11 cellular contexts compared by ENCODE assay signal in the genomic region with DNA sequence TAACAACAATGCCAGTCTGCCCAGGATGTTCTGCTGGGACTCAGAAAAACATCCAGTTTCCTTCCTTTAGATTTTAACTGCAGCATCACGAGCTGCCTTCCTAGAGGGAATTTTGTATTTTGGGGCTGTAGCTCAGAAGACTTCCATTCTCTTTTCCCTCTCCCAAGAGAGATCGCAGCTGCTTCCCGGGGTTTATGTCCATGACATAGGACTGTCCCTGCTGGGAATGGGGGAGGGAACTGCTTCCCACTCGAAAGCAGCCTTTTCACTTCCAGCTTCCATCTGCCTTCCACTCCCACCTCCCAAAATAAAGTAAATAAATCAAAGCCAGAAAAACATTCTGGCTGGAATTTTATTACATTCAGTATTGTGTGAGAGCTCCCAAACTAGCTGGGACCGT. TPM values are rescaled to one million over a fixed set of nuclear protein-coding genes. Genes with fewer than 3 reads are reported as not detected.
DNase-seq lines count a peak whose midpoint lies in the region; ATAC-seq, FAIRE-seq and TF ChIP-seq lines count a peak whose summit lies in the region.
"Had no signal": no experiment of that assay in that cellular context is flagged by ENCODE, and none has a peak within 500 bp of the region (broad histone marks: within the 10 kb centered on the region; RNA-seq: fewer than 3 reads in every experiment).

No MANE protein-coding gene starts in this region.

- H3K27me3 Mint-ChIP-seq in Caco-2 (ENCODE audit: insufficient read depth, unreplicated experiment) (no peaks in the 10 kb centered on the region), astrocyte (ENCODE audit: low read depth, unreplicated experiment) (no peaks in the 10 kb centered on the region), endodermal cell (ENCODE audit: insufficient read depth) (no peaks in the 10 kb centered on the region)
- H3K27me3 Mint-ChIP-seq: activated CD4-positive, alpha-beta T cell treated with anti-CD3 and anti-CD28 coated beads, Interleukin-2, amount 10 ng/mL, durations not matched to agents 7 days and 5 days had no signal

- H3K9ac ChIP-seq in astrocyte (ENCODE audit: low read length) (peak overlapping the region; percentile 67), iPS-20b (ENCODE audit: low read depth, low read length) (0 out of 2 replicates have a peak overlapping the region, but pooled peaks have one; percentile 10), skeletal muscle satellite cell (ENCODE audit: low read depth, low read length) (peak overlapping the region; percentile 55), endodermal cell (ENCODE audit: extremely low read depth, low read length, poor library complexity, severe bottlenecking) (no peak overlapping the region)

- POLR2A ChIA-PET in Caco-2 (lab: Charles Lee), result interaction anchor here (1.1 kb wide), 1 partner anchor 53 kb away, joined by 3 read pairs; no protein-coding TSS in a partner anchor

- H3K36me3 Mint-ChIP-seq in Caco-2 (ENCODE audit: insufficient read depth, unreplicated experiment) (peaks cover 5% of the 10 kb centered on the region), astrocyte (ENCODE audit: low read depth, unreplicated experiment) (peaks cover 5% of the 10 kb centered on the region), endodermal cell (ENCODE audit: low read depth) (no peaks in the 10 kb centered on the region)

- H3K79me2 ChIP-seq in astrocyte (ENCODE audit: insufficient read depth, low read length), result peaks cover 98% of the 10 kb centered on the region

- no peaks in the 10 kb centered on the region for H3K27me3 ChIP-seq in Caco-2 (replicated peaks; ENCODE audit: control insufficient read depth, insufficient read depth, low read length)
- no peaks in the 10 kb centered on the region for H3K27me3 ChIP-seq in astrocyte (ENCODE audit: insufficient read depth, low read length)
- no peaks in the 10 kb centered on the region for H3K27me3 ChIP-seq in iPS-20b (ENCODE audit: insufficient read depth, low read length)
- no peaks in the 10 kb centered on the region for H3K27me3 ChIP-seq in skeletal muscle satellite cell (ENCODE audit: control insufficient read depth, insufficient read depth, low read length)
- no peaks in the 10 kb centered on the region for H3K27me3 ChIP-seq in endodermal cell (ENCODE audit: control insufficient read depth, insufficient read depth, low read length, poor library complexity, severe bottlenecking)

- H3K4me3 Mint-ChIP-seq in Caco-2 (ENCODE audit: unreplicated experiment), result no peak overlapping the region
- no peak overlapping the region for H3K4me3 Mint-ChIP-seq in astrocyte (ENCODE audit: unreplicated experiment)
- H3K4me3 Mint-ChIP-seq in endodermal cell, result no peak overlapping the region
- H3K4me3 Mint-ChIP-seq: activated CD4-positive, alpha-beta T cell treated with anti-CD3 and anti-CD28 coated beads, Interleukin-2, amount 10 ng/mL, durations not matched to agents 7 days and 5 days had no signal

- ATAC-seq in HG03432 (IDR thresholded peaks at IDR 0.05; ENCODE audit: unreplicated experiment) (no peak), mucosa of descending colon (no peak)

- CTCF ChIA-PET in Caco-2 (lab: Charles Lee), result interaction anchor here (0.8 to 1.0 kb wide), 2 partner anchors 50 to 371 kb away, joined by 3 to 4 read pairs; no protein-coding TSS in a partner anchor

- no peaks in the 10 kb centered on the region for H4K20me1 ChIP-seq in astrocyte (ENCODE audit: insufficient read depth, low read length)

- H2AFZ ChIP-seq in astrocyte (ENCODE audit: low read depth, low read length), result no peak overlapping the region

- BruUV-seq in Caco-2 (replicated peaks; lab: Mats Ljungman, UMichigan), result no TSS peak

- intact Hi-C loops in Caco-2 (cut with micrococcal nuclease; ENCODE audit: unreplicated experiment), result no loop called here
- intact Hi-C loops in mucosa of descending colon (cut with DNase I, micrococcal nuclease), result loop anchor here in 1 of 2 donors (10.0 kb wide), 1 partner anchor 232 kb away; no protein-coding TSS in a partner anchor

- DNase-seq in Caco-2 (no peak), astrocyte (ENCODE audit: low read depth) (peak; percentile 26), anterior cingulate cortex (lab: John Stamatoyannopoulos, UW) (no peak), mucosa of descending colon (no peak), endodermal cell (no peak)
- DNase-seq: activated CD4-positive, alpha-beta T cell treated with anti-CD3 and anti-CD28 coated beads, Interleukin-2, amount 10 ng/mL, durations not matched to agents 7 days and 5 days; activated effector memory CD4-positive, alpha-beta T cell treated with anti-CD3 and anti-CD28 coated beads, Interleukin-2, amount 50 U/mL, for 16 hours; NCI-H526 treated with DMSO at 0.1 percent for 48 hours had no signal

- 67 to 70% methylated on average over 2 to 5 of the region's 5 CpGs for WGBS in endodermal cell (ENCODE audit: insufficient coverage in 1 of 2, insufficient read length in 1 of 2), 2 experiments

- H3K4me1 Mint-ChIP-seq in Caco-2 (ENCODE audit: low read depth, unreplicated experiment) (peaks cover 36% of the 10 kb centered on the region), astrocyte (ENCODE audit: low read depth, unreplicated experiment) (peaks cover 74% of the 10 kb centered on the region), endodermal cell (peaks cover 19% of the 10 kb centered on the region)

- H3K9me3 ChIP-seq in Caco-2 (no peaks in the 10 kb centered on the region), astrocyte (ENCODE audit: insufficient read depth, low read depth, low read length) (no peaks in the 10 kb centered on the region), iPS-20b (ENCODE audit: insufficient read depth, low read depth, low read length) (no peaks in the 10 kb centered on the region), skeletal muscle satellite cell (replicated peaks; ENCODE audit: low read length) (no peaks in the 10 kb centered on the region), mucosa of descending colon (no peaks in the 10 kb centered on the region), endodermal cell (ENCODE audit: control insufficient read depth, low read length) (no peaks in the 10 kb centered on the region)

- H3K4me3 ChIP-seq in Caco-2 (ENCODE audit: low read depth, low read length) (no peak overlapping the region), astrocyte (ENCODE audit: insufficient read depth, low read depth, low read length) (no peak overlapping the region), iPS-20b (ENCODE audit: low read length) (no peak overlapping the region), skeletal muscle satellite cell (ENCODE audit: low read length) (no peak overlapping the region), mucosa of descending colon (no peak overlapping the region), endodermal cell (ENCODE audit: low read length) (no peak overlapping the region)

- H3K27ac ChIP-seq in astrocyte (ENCODE audit: low read depth, low read length) (peak overlapping the region; percentile 80), iPS-20b (ENCODE audit: low read length) (no peak overlapping the region), endodermal cell (ENCODE audit: low read depth, low read length) (no peak overlapping the region)

- no peaks in the 10 kb centered on the region for H3K9me3 Mint-ChIP-seq in Caco-2 (ENCODE audit: unreplicated experiment)
- H3K9me3 Mint-ChIP-seq in astrocyte (ENCODE audit: unreplicated experiment), result no peaks in the 10 kb centered on the region
- no peaks in the 10 kb centered on the region for H3K9me3 Mint-ChIP-seq in endodermal cell
- H3K9me3 Mint-ChIP-seq: activated CD4-positive, alpha-beta T cell treated with anti-CD3 and anti-CD28 coated beads, Interleukin-2, amount 10 ng/mL, durations not matched to agents 7 days and 5 days had no signal

- H3K36me3 ChIP-seq in Caco-2 (ENCODE audit: control insufficient read depth, insufficient read depth, low read length) (no peaks in the 10 kb centered on the region), astrocyte (ENCODE audit: insufficient read depth, low read length) (no peaks in the 10 kb centered on the region), iPS-20b (ENCODE audit: insufficient read depth, low read depth, low read length) (no peaks in the 10 kb centered on the region), skeletal muscle satellite cell (ENCODE audit: insufficient read depth, low read length) (no peaks in the 10 kb centered on the region), mucosa of descending colon (ENCODE audit: low read depth) (no peaks in the 10 kb centered on the region), endodermal cell (ENCODE audit: control insufficient read depth, insufficient read depth, low read length) (no peaks in the 10 kb centered on the region)

- H3K4me1 ChIP-seq in Caco-2, result peaks cover 12% of the 10 kb centered on the region; the same call in 1 of the 2 replicates
- H3K4me1 ChIP-seq in astrocyte (ENCODE audit: insufficient read depth, low read length), result peaks cover 59% of the 10 kb centered on the region
- H3K4me1 ChIP-seq in iPS-20b (ENCODE audit: insufficient read depth, low read length), result peaks cover 10% of the 10 kb centered on the region
- H3K4me1 ChIP-seq in skeletal muscle satellite cell (ENCODE audit: control insufficient read depth, insufficient read depth, low read length), result peaks cover 58% of the 10 kb centered on the region
- peaks cover 5% of the 10 kb centered on the region for H3K4me1 ChIP-seq in mucosa of descending colon (ENCODE audit: low read depth)
- H3K4me1 ChIP-seq in endodermal cell (ENCODE audit: control insufficient read depth, insufficient read depth, low read length), result peaks cover 10% of the 10 kb centered on the region

- H3K4me2 ChIP-seq in astrocyte (ENCODE audit: low read length) (peak overlapping the region; percentile 40), skeletal muscle satellite cell (ENCODE audit: low read length) (peak overlapping the region; percentile 55)

- H3K27ac Mint-ChIP-seq in Caco-2 (ENCODE audit: unreplicated experiment), result peak overlapping the region; percentile 2
- peak overlapping the region; percentile 97 for H3K27ac Mint-ChIP-seq in astrocyte (ENCODE audit: unreplicated experiment)
- H3K27ac Mint-ChIP-seq in endodermal cell, result no peak overlapping the region
- H3K27ac Mint-ChIP-seq: activated CD4-positive, alpha-beta T cell treated with anti-CD3 and anti-CD28 coated beads, Interleukin-2, amount 10 ng/mL, durations not matched to agents 7 days and 5 days had no signal

- no peak for FAIRE-seq in astrocyte (lab: Jason Lieb, UNC)

- no peak for TF ChIP-seq CTCF in Caco-2 (IDR thresholded peaks at IDR 0.05; ENCODE audit: insufficient read depth in 1 of 2, low read depth in 1 of 2, low read length in 1 of 2, severe bottlenecking in 1 of 2, unreplicated experiment in 1 of 2)
- no peak for TF ChIP-seq CTCF in astrocyte (IDR thresholded peaks at IDR 0.05; ENCODE audit: insufficient read depth, low read depth, low read length)
- no peak for TF ChIP-seq CTCF in mucosa of descending colon (IDR thresholded peaks at IDR 0.05)
- no peak for TF ChIP-seq CTCF in endodermal cell (conservative IDR thresholded peaks at IDR 0.05)

RNA-seq across cellular contexts. Expression of gene LIMS1, which starts 52.4 kb away (rescaled TPM):
- 67.2 and 75.2 TPM in 2 replicates for total RNA-seq in Caco-2 (2022)
- total RNA-seq in astrocyte, result 202 and 205 TPM in 2 replicates
- 161 and 180 TPM in 2 replicates for total RNA-seq in skeletal muscle satellite cell (2012; rRNA removed)
- total RNA-seq in mucosa of descending colon, result 10 to 100 TPM; 24.4 to 65.4 (median 31.2) TPM
- 10 to 100 TPM; 45.9 to 46.6 TPM for total RNA-seq in endodermal cell
- 25.5 TPM for polyA plus RNA-seq in endodermal cell (2013, experiment 1 of 2)
- polyA plus RNA-seq in endodermal cell (2013, experiment 2 of 2), result 27.3 TPM
